In the genomic region with DNA sequence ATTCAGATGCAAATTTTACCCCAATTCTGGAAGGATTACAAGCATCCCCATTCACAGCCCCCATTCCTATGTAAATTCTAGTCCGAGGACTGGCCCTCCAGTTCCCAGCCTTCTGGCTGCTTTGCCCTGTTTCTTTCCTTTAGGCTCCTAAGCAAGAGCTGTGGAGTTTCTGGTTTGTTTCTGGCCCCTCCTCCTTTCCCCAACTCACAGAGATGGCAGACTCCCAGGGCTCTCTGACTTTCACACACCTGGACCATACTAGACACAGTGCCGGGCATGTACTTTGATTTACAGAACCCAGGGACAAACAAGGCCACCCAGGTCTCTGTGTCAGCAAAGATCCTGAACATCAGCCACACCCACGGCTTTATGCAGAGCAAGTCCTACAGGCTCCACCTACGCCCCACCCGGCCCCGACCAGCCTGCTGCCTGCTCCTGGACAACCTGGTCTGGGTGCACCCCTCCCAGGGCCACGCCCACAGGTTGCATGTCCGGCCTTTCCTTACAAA, we compare ENCODE assay signal across 10 cellular contexts.
DNase-seq lines count a peak whose midpoint lies in the region; ATAC-seq and TF ChIP-seq lines count a peak whose summit lies in the region.
"Had no signal": no experiment of that assay in that cellular context is flagged by ENCODE, and none has a peak within 500 bp of the region (broad histone marks: within the 10 kb centered on the region; RNA-seq: fewer than 3 reads in every experiment).

No MANE protein-coding gene starts in this region.

- POLR2A ChIA-PET in HCT116 (lab: Charles Lee): no interaction called here

- DNase-seq in HCT116 (ENCODE audit: low read depth, low spot score) (peak; percentile 43), NT2/D1 (ENCODE audit: low read depth, low spot score) (peak; percentile 93), osteoblast (ENCODE audit: insufficient read length, low spot score, missing footprints) (peak; percentile 11), sciatic nerve (ENCODE audit: low spot score) (no peak), osteocyte (ENCODE audit: extremely low spot score, unreplicated experiment) (no peak), NCI-H2081 (lab: John Stamatoyannopoulos, UW) (no peak), NCI-H2107 treated with DMSO at 0.1 percent for 48 hours (lab: John Stamatoyannopoulos, UW; ENCODE audit: unreplicated experiment) (no peak)
- DNase-seq in effector memory CD4-positive, alpha-beta T cell: no peak
- DNase-seq: mesenchymal stem cell, SK-N-SH had no signal

- H2AFZ ChIP-seq in HCT116 (ENCODE audit: low read depth, low read length, poor library complexity, severe bottlenecking) (no peak overlapping the region), osteoblast (ENCODE audit: low read length) (no peak overlapping the region)

- H3K4me2 ChIP-seq in HCT116 (ENCODE audit: low read length) (peak overlapping the region; percentile 33), osteoblast (ENCODE audit: insufficient read depth, low read length) (no peak overlapping the region)
- H3K4me2 ChIP-seq: SK-N-SH had no signal

- no peak overlapping the region for H3K4me3 ChIP-seq in HCT116 (replicated peaks in 1 of 2; ENCODE audit: low read depth in 1 of 2, low read length in 2 of 2)
- H3K4me3 ChIP-seq in NT2/D1 (ENCODE audit: insufficient read length, low read depth): peak overlapping the region; percentile 10
- H3K4me3 ChIP-seq in effector memory CD4-positive, alpha-beta T cell (ENCODE audit: insufficient read depth, low read depth, low read length, poor library complexity, severe bottlenecking): no peak overlapping the region
- no peak overlapping the region for H3K4me3 ChIP-seq in osteoblast (ENCODE audit: insufficient read depth, low read length)

- ATAC-seq in HCT116 (peak; percentile 94), sciatic nerve (no peak)

- RAD21 ChIA-PET in HCT116 (lab: Charles Lee; ENCODE audit: low non-redundant PET in 1 of 2, low total read pairs in 2 of 2, uncharacterized antibody in 2 of 2, unreplicated experiment in 2 of 2): no interaction called here

- no peaks in the 10 kb centered on the region for H3K9me2 ChIP-seq in HCT116 (ENCODE audit: insufficient read depth)
- H3K9me2 ChIP-seq: SK-N-SH had no signal

- H3K9me3 ChIP-seq in HCT116 (ENCODE audit: control insufficient read depth in 1 of 2, insufficient read depth in 1 of 2, low read depth in 1 of 2, low read length in 2 of 2) (no peaks in the 10 kb centered on the region), NT2/D1 (ENCODE audit: insufficient read depth, low read length) (no peaks in the 10 kb centered on the region), osteoblast (ENCODE audit: low read depth, low read length) (no peaks in the 10 kb centered on the region)
- no peaks in the 10 kb centered on the region for H3K9me3 ChIP-seq in effector memory CD4-positive, alpha-beta T cell (ENCODE audit: control insufficient read depth, low read length)
- H3K9me3 ChIP-seq: SK-N-SH had no signal

- no peak overlapping the region for H3K9ac ChIP-seq in HCT116 (ENCODE audit: low read length)
- peak overlapping the region; percentile 76 for H3K9ac ChIP-seq in NT2/D1 (ENCODE audit: insufficient read length, low read depth)
- H3K9ac ChIP-seq: SK-N-SH had no signal

- no peak for TF ChIP-seq POLR2A in HCT116 (IDR thresholded peaks at IDR 0.05; ENCODE audit: borderline replicate concordance, extremely low read depth, insufficient read depth, insufficient read length)

- TF ChIP-seq CTCF in HCT116 (IDR thresholded peaks at IDR 0.05 in 2 of 3, conservative IDR thresholded peaks at IDR 0.05 in 1 of 3; ENCODE audit: borderline replicate concordance in 1 of 3, insufficient read depth in 1 of 3, low read depth in 2 of 3, low read length in 2 of 3) (no peak), osteoblast (IDR thresholded peaks at IDR 0.05; ENCODE audit: extremely low read depth, low read depth, low read length) (no peak), osteocyte (IDR thresholded peaks at IDR 0.05) (no peak)

- H3K79me2 ChIP-seq in HCT116 (ENCODE audit: insufficient read depth, low read length): no peaks in the 10 kb centered on the region
- no peaks in the 10 kb centered on the region for H3K79me2 ChIP-seq in osteoblast (ENCODE audit: insufficient read depth, low read length)

- no peak for TF ChIP-seq RAD21 in HCT116 (IDR thresholded peaks at IDR 0.05; ENCODE audit: low read depth)

- no peaks in the 10 kb centered on the region for H3K9me3 Mint-ChIP-seq in osteocyte (ENCODE audit: unreplicated experiment)

- H3K4me1 ChIP-seq in HCT116 (ENCODE audit: control insufficient read depth in 1 of 2, insufficient read depth in 2 of 2, low read length in 2 of 2) (peaks cover 25 to 41% of the 10 kb centered on the region in 2 experiments), NT2/D1 (ENCODE audit: insufficient read depth, insufficient read length) (peaks cover 39% of the 10 kb centered on the region), osteoblast (ENCODE audit: insufficient read depth, low read length) (no peaks in the 10 kb centered on the region)
- H3K4me1 ChIP-seq in effector memory CD4-positive, alpha-beta T cell (ENCODE audit: control insufficient read depth, insufficient read depth, low read length, poor library complexity, severe bottlenecking): peaks cover 65% of the 10 kb centered on the region

- H3K27me3 ChIP-seq in HCT116 (ENCODE audit: insufficient read depth, low read length) (no peaks in the 10 kb centered on the region), NT2/D1 (ENCODE audit: insufficient read depth, insufficient read length) (no peaks in the 10 kb centered on the region), osteoblast (ENCODE audit: insufficient read depth, low read length) (no peaks in the 10 kb centered on the region)
- H3K27me3 ChIP-seq in effector memory CD4-positive, alpha-beta T cell (replicated peaks; ENCODE audit: control insufficient read depth, insufficient read depth, low read length, poor library complexity, severe bottlenecking): no peaks in the 10 kb centered on the region

- H3K36me3 Mint-ChIP-seq in osteocyte (ENCODE audit: unreplicated experiment): no peaks in the 10 kb centered on the region

- H3K4me1 Mint-ChIP-seq in osteocyte (ENCODE audit: unreplicated experiment): no peaks in the 10 kb centered on the region

- BruUV-seq in HCT116 (replicated peaks; lab: Mats Ljungman, UMichigan): no TSS peak

- H3K4me3 Mint-ChIP-seq in osteocyte (ENCODE audit: unreplicated experiment): no peak overlapping the region

- CTCF ChIA-PET in HCT116 (lab: Charles Lee): no interaction called here

- H3K27me3 Mint-ChIP-seq in osteocyte (ENCODE audit: unreplicated experiment): no peaks in the 10 kb centered on the region

- intact Hi-C loops in HCT116 (cut with micrococcal nuclease): no loop called here
- intact Hi-C loops in sciatic nerve (cut with DNase I): loop anchor here (10.0 kb wide), 1 partner anchor 109 kb away; no protein-coding TSS in a partner anchor

- H3K36me3 ChIP-seq in HCT116 (ENCODE audit: control insufficient read depth in 1 of 2, insufficient read depth in 2 of 2, low read length in 2 of 2): no peaks in the 10 kb centered on the region
- no peaks in the 10 kb centered on the region for H3K36me3 ChIP-seq in NT2/D1 (ENCODE audit: insufficient read depth, insufficient read length, low read length)
- peaks cover 10% of the 10 kb centered on the region for H3K36me3 ChIP-seq in effector memory CD4-positive, alpha-beta T cell (ENCODE audit: control insufficient read depth, insufficient read depth, low read length)
- no peaks in the 10 kb centered on the region for H3K36me3 ChIP-seq in osteoblast (ENCODE audit: insufficient read depth, low read length)

- H3K27ac ChIP-seq in HCT116 (ENCODE audit: low read depth, low read length) (no peak overlapping the region), osteoblast (ENCODE audit: low read depth, low read length) (no peak overlapping the region)
- H3K27ac ChIP-seq in effector memory CD4-positive, alpha-beta T cell (ENCODE audit: insufficient read depth, low read length, poor library complexity, severe bottlenecking): peak overlapping the region; percentile 40

- no peak overlapping the region for H3K27ac Mint-ChIP-seq in osteocyte (ENCODE audit: unreplicated experiment)

- H4K20me1 ChIP-seq in HCT116 (ENCODE audit: insufficient read depth) (no peaks in the 10 kb centered on the region), osteoblast (ENCODE audit: insufficient read depth, low read length) (no peaks in the 10 kb centered on the region)

TF ChIP-seq in HCT116, 20 proteins besides CTCF, POLR2A, EP300 and RAD21 (continues in another document):
- no peak for TF ChIP-seq POLR2AphosphoS5 (IDR thresholded peaks at IDR 0.05; ENCODE audit: low read depth, low read length)
- TF ChIP-seq ELF1 (IDR thresholded peaks at IDR 0.05; ENCODE audit: borderline replicate concordance, low read depth): no peak
- TF ChIP-seq SP1 (IDR thresholded peaks at IDR 0.05; ENCODE audit: low read depth): no peak; the same call in 1 of the 2 replicates
- TF ChIP-seq ZFX (IDR thresholded peaks at IDR 0.05): no peak
- no peak for TF ChIP-seq REST (IDR thresholded peaks at IDR 0.05; ENCODE audit: low read depth)
- TF ChIP-seq CBX3 (IDR thresholded peaks at IDR 0.05; ENCODE audit: low read depth): no peak
- no peak for TF ChIP-seq CEBPB (IDR thresholded peaks at IDR 0.05; ENCODE audit: low read depth)

Comparison
In these comparisons a context has a peak if more than half of its experiments do, and no peak if none do; other contexts are left out.
1. DNase-seq: peak in HCT116 (single experiment), NT2/D1 (single experiment) and osteoblast (single experiment); none in effector memory CD4-positive, alpha-beta T cell (0 of 3), sciatic nerve (single experiment), osteocyte (single experiment), NCI-H2081 (0 of 2) and NCI-H2107 treated with DMSO at 0.1 percent for 48 hours (single experiment).